20 cellular contexts compared by ENCODE assay signal in the genomic region with DNA sequence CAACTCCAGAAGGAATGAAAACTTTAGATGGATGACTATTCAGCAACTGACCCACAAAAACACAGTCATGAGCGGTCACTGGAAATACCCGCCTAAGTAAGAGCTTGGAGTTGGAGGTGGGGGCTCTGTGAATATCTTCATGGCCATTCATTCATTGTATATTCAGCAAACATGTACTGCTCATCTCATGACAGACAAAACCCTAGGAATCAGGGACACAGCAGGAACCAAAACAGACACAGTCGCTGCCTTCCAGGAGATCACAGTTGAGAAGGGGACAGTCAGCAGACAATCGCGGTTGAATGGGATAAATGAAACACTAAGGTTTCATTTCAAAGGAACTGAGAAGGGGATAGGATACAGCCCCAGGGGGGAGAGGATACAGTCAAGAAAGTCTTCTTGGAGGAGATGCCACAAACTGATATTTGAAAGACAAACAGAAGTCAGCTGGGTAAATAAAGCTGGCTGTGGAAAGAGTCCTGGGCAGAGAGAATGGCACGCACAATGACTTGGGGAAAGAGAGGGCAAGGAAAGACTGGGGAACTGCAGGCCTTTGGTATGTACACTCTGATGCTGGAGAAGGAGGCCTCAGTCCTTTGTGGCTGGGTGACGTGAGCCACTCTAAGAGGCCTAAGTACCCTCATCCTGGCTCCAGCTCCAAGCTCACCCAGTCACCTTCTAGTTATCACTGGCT.
DNase-seq lines count a peak whose midpoint lies in the region; ATAC-seq and TF ChIP-seq lines count a peak whose summit lies in the region.
"Had no signal": no experiment of that assay in that cellular context is flagged by ENCODE, and none has a peak within 500 bp of the region (broad histone marks: within the 10 kb centered on the region; RNA-seq: fewer than 3 reads in every experiment).

No MANE protein-coding gene starts in this region.

- intact Hi-C loops in tibial artery (cut with DNase I; ENCODE audit: low total_unique reads), result loop anchor here (10.0 kb wide), 1 partner anchor 49 kb away; the partner anchor contains the start of gene LMCD1

- peak overlapping the region; percentile 84 to 91 for H3K27ac ChIP-seq in tibial artery
- H3K27ac ChIP-seq: foreskin keratinocyte had no signal

- no peaks in the 10 kb centered on the region for H3K9me3 ChIP-seq in adipocyte (ENCODE audit: control insufficient read depth, low read length)
- no peaks in the 10 kb centered on the region for H3K9me3 ChIP-seq in tibial artery
- H3K9me3 ChIP-seq: HAP-1 had no signal

- H3K27me3 ChIP-seq in adipocyte (replicated peaks; ENCODE audit: control insufficient read depth, insufficient read depth, low read length) (no peaks in the 10 kb centered on the region), tibial artery (no peaks in the 10 kb centered on the region)
- H3K27me3 ChIP-seq: foreskin keratinocyte had no signal

- TF ChIP-seq CTCF in tibial artery (IDR thresholded peaks at IDR 0.05), result no peak

- H3K36me3 ChIP-seq in adipocyte (ENCODE audit: control insufficient read depth, insufficient read depth, low read length, severe bottlenecking) (no peaks in the 10 kb centered on the region), tibial artery (no peaks in the 10 kb centered on the region)
- H3K36me3 ChIP-seq: HAP-1 had no signal

- peak; percentile 49 to 50 for DNase-seq in SHP77 (lab: John Stamatoyannopoulos, UW)
- no peak for DNase-seq in SHP77 treated with DMSO at 0.1 percent for 48 hours (lab: John Stamatoyannopoulos, UW)
- DNase-seq in adipocyte (ENCODE audit: low read depth), result no peak
- DNase-seq in kidney tubule cell (ENCODE audit: low spot score), result peak; percentile 76
- no peak for DNase-seq in tibial artery
- no peak for DNase-seq in NCI-H1105 (lab: John Stamatoyannopoulos, UW)
- DNase-seq in NCI-H1436 treated with DMSO at 0.1 percent for 48 hours (lab: John Stamatoyannopoulos, UW), result no peak
- DNase-seq: 8988T; activated CD4-positive, alpha-beta T cell treated with anti-CD3 and anti-CD28 coated beads for 48 hours; activated CD8-positive, alpha-beta memory T cell treated with anti-CD3 and anti-CD28 coated beads, Interleukin-2, amount 50 U/mL, for 4 hours; activated gamma-delta T cell treated with Interleukin-2 at 50 U/mL for 16 hours; amygdala; foreskin keratinocyte; naive B cell; NCI-H345; T-helper 9 cell had no signal

- peak overlapping the region; percentile 51 for H3K9ac ChIP-seq in adipocyte (ENCODE audit: low read length)

- H3K4me1 ChIP-seq in adipocyte (ENCODE audit: control insufficient read depth, insufficient read depth, low read length) (peaks cover 68% of the 10 kb centered on the region), tibial artery (peaks cover 0 to 83% (median 48%) of the 10 kb centered on the region in 4 donors)
- H3K4me1 ChIP-seq: foreskin keratinocyte, HAP-1 had no signal

- no peak overlapping the region for H3K4me3 ChIP-seq in adipocyte (ENCODE audit: low read length)
- no peak overlapping the region for H3K4me3 ChIP-seq in tibial artery
- H3K4me3 ChIP-seq: HAP-1, skin epidermis had no signal

- no peak for ATAC-seq in GM21360 (IDR thresholded peaks at IDR 0.05; ENCODE audit: unreplicated experiment)
- ATAC-seq: foreskin keratinocyte, Right ventricle myocardium inferior had no signal

Comparison
In these comparisons a context has a peak if more than half of its experiments do, and no peak if none do; other contexts are left out.
1. DNase-seq: peak in SHP77 (2 of 2) and kidney tubule cell (single experiment); none in SHP77 treated with DMSO at 0.1 percent for 48 hours (single experiment), adipocyte (single experiment), tibial artery (0 of 2), NCI-H1105 (single experiment) and NCI-H1436 treated with DMSO at 0.1 percent for 48 hours (single experiment).